In genomic region chr5:76544268-76544926, GRCh38 we compare ENCODE assay signal across 9 cellular contexts.
A peak's percentile ranks its signal among the peaks of the same experiment; 100 is the strongest.
DNase-seq lines count a peak whose midpoint lies in the region; ATAC-seq and TF ChIP-seq lines count a peak whose summit lies in the region.
"Had no signal": no experiment of that assay in that cellular context is flagged by ENCODE, and none has a peak within 500 bp of the region (broad histone marks: within the 10 kb centered on the region; RNA-seq: fewer than 3 reads in every experiment).

No MANE protein-coding gene starts in this region.

- no peaks in the 10 kb centered on the region for H3K9me2 ChIP-seq in MM.1S (replicated peaks; ENCODE audit: insufficient read depth, low read length)

- H4K20me1 ChIP-seq in MM.1S (ENCODE audit: insufficient read depth, low read length) (no peaks in the 10 kb centered on the region), smooth muscle cell (ENCODE audit: low read depth) (no peaks in the 10 kb centered on the region)

- H3K27me3 ChIP-seq in MM.1S (replicated peaks; ENCODE audit: insufficient read depth, low read length) (no peaks in the 10 kb centered on the region), smooth muscle cell (ENCODE audit: low read depth) (no peaks in the 10 kb centered on the region), uterus (no peaks in the 10 kb centered on the region)

- ATAC-seq in left cardiac atrium, result peak; percentile 15 to 43

- WGBS in smooth muscle cell (ENCODE audit: low lambda C conversion rate), result 46% methylated on average over 4 of the region's 4 CpGs

- TF ChIP-seq POLR2A in uterus (IDR thresholded peaks at IDR 0.05), result no peak

- H3K27ac ChIP-seq in MM.1S (ENCODE audit: low read length) (peak overlapping the region; percentile 24; the same call in 1 of the 2 replicates), smooth muscle cell (ENCODE audit: low read depth) (no peak overlapping the region), uterus (no peak overlapping the region)
- H3K27ac ChIP-seq: epithelial cell of prostate had no signal

- no peaks in the 10 kb centered on the region for H3K36me3 ChIP-seq in MM.1S (replicated peaks; ENCODE audit: insufficient read depth, low read length)
- H3K36me3 ChIP-seq in smooth muscle cell (ENCODE audit: low read depth), result no peaks in the 10 kb centered on the region
- no peaks in the 10 kb centered on the region for H3K36me3 ChIP-seq in uterus

- peaks cover 52% of the 10 kb centered on the region for H3K4me1 ChIP-seq in MM.1S (ENCODE audit: low read length)
- H3K4me1 ChIP-seq in smooth muscle cell (ENCODE audit: low read depth), result no peaks in the 10 kb centered on the region
- H3K4me1 ChIP-seq in uterus, result no peaks in the 10 kb centered on the region

- H3F3A ChIP-seq in MM.1S (ENCODE audit: insufficient read depth, low read length), result peaks cover 27% of the 10 kb centered on the region
- no peaks in the 10 kb centered on the region for H3F3A ChIP-seq in smooth muscle cell (ENCODE audit: low read depth)

- no peak overlapping the region for H3K9ac ChIP-seq in MM.1S (ENCODE audit: low read length)
- no peak overlapping the region for H3K9ac ChIP-seq in smooth muscle cell (ENCODE audit: low read depth)

- TF ChIP-seq CTCF in MM.1S (IDR thresholded peaks at IDR 0.05; ENCODE audit: low read length) (peak; percentile 66), fibroblast of mammary gland (conservative IDR thresholded peaks at IDR 0.05; ENCODE audit: control insufficient read depth, insufficient read depth, low read depth, low read length) (peak; percentile 45), smooth muscle cell (IDR thresholded peaks at IDR 0.05; ENCODE audit: borderline replicate concordance, insufficient read depth, poor library complexity, severe bottlenecking) (peak; percentile 47), uterus (IDR thresholded peaks at IDR 0.05) (no peak)

- H3K4me3 ChIP-seq in MM.1S (ENCODE audit: low read length) (no peak overlapping the region), fibroblast of mammary gland (ENCODE audit: control insufficient read depth, low read depth, low read length) (no peak overlapping the region), smooth muscle cell (no peak overlapping the region), uterus (no peak overlapping the region)

- intact Hi-C loops in left cardiac atrium (cut with DNase I) (no loop called here), cardiac septum (cut with DNase I) (no loop called here), uterus (cut with DNase I; ENCODE audit: low total_unique reads) (no loop called here)

- H3K4me2 ChIP-seq in MM.1S (ENCODE audit: low read depth, low read length) (no peak overlapping the region), smooth muscle cell (no peak overlapping the region)

- H2AFZ ChIP-seq in MM.1S (ENCODE audit: low read length), result no peak overlapping the region
- no peak overlapping the region for H2AFZ ChIP-seq in smooth muscle cell (ENCODE audit: low read depth)

- H3K79me2 ChIP-seq in MM.1S (ENCODE audit: low read length) (peaks cover 77% of the 10 kb centered on the region), smooth muscle cell (ENCODE audit: low read depth) (no peaks in the 10 kb centered on the region)

- DNase-seq in left cardiac atrium, result no peak
- DNase-seq in cardiac septum (ENCODE audit: low spot score), result no peak
- peak; percentile 48 for DNase-seq in MM.1S
- peak; percentile 54 for DNase-seq in activated CD8-positive, alpha-beta memory T cell treated with anti-CD3 and anti-CD28 coated beads, Interleukin-2, amount 50 U/mL, for 4 hours
- DNase-seq in fibroblast of mammary gland (ENCODE audit: low read depth), result peak; percentile 29
- DNase-seq in smooth muscle cell (lab: John Stamatoyannopoulos, UW; ENCODE audit: unreplicated experiment), result no peak
- DNase-seq in 8988T, result no peak
- DNase-seq in uterus, result no peak

- H3K9me3 ChIP-seq in MM.1S (replicated peaks; ENCODE audit: insufficient read depth, low read length) (no peaks in the 10 kb centered on the region), smooth muscle cell (replicated peaks; ENCODE audit: low read depth) (no peaks in the 10 kb centered on the region), uterus (no peaks in the 10 kb centered on the region)

Comparison
In these comparisons a context has a peak if more than half of its experiments do, and no peak if none do; other contexts are left out.
1. DNase-seq: peak in MM.1S (single experiment), activated CD8-positive, alpha-beta memory T cell treated with anti-CD3 and anti-CD28 coated beads, Interleukin-2, amount 50 U/mL, for 4 hours (single experiment) and fibroblast of mammary gland (single experiment); none in left cardiac atrium (single experiment), cardiac septum (single experiment), smooth muscle cell (single experiment), 8988T (single experiment) and uterus (0 of 2).
2. CTCF ChIP-seq: peak in MM.1S (single experiment), fibroblast of mammary gland (single experiment) and smooth muscle cell (single experiment); none in uterus (0 of 4).